9 cellular contexts compared by ENCODE assay signal in genomic region chr1:156602557-156602993, GRCh38. TPM values are rescaled to one million over a fixed set of nuclear protein-coding genes. Genes with fewer than 3 reads are reported as not detected.
DNase-seq lines count a peak whose midpoint lies in the region; ATAC-seq lines count a peak whose summit lies in the region.
"Had no signal": no experiment of that assay in that cellular context is flagged by ENCODE, and none has a peak within 500 bp of the region (broad histone marks: within the 10 kb centered on the region; RNA-seq: fewer than 3 reads in every experiment).

No MANE protein-coding gene starts in this region.

- DNase-seq in activated T-cell treated with anti-CD3 and anti-CD28 coated beads, Interleukin-2, amount 50 U/mL, for 24 hours = no peak
- no peak for DNase-seq in activated T-cell treated with anti-CD3 and anti-CD28 coated beads, Interleukin-2, amount 50 U/mL, for 1 hour
- DNase-seq in NCI-H748 treated with DMSO at 0.1 percent for 48 hours (lab: John Stamatoyannopoulos, UW) (peak; percentile 10), dermis blood vessel endothelial cell (peak; percentile 55), inferior parietal cortex (ENCODE audit: extremely low spot score) (no peak), NCI-H774 (lab: John Stamatoyannopoulos, UW) (no peak)
- peak; percentile 23 for DNase-seq in stimulated activated naive CD8-positive, alpha-beta T cell treated with anti-CD3 and anti-CD28 coated beads, Interleukin-15, Interleukin-2, amounts not matched to agents 100 U/mL and 50 U/mL, for 24 hours

- H3K27ac Mint-ChIP-seq in activated T-cell treated with anti-CD3 and anti-CD28 coated beads, Interleukin-2, amount 50 U/mL, for 24 hours = peak overlapping the region; percentile 85

- peak overlapping the region; percentile 60 for H3K4me3 Mint-ChIP-seq in activated T-cell treated with anti-CD3 and anti-CD28 coated beads, Interleukin-2, amount 50 U/mL, for 24 hours

- H3K36me3 Mint-ChIP-seq in activated T-cell treated with anti-CD3 and anti-CD28 coated beads, Interleukin-2, amount 50 U/mL, for 24 hours (ENCODE audit: low read depth) = peaks cover 41% of the 10 kb centered on the region

- ATAC-seq in stimulated activated naive CD8-positive, alpha-beta T cell treated with anti-CD3 and anti-CD28 coated beads, Interleukin-15, Interleukin-2, amounts not matched to agents 100 U/mL and 50 U/mL, for 24 hours = no peak
- ATAC-seq in GM21381 (IDR thresholded peaks at IDR 0.05; ENCODE audit: unreplicated experiment) = no peak

- no peaks in the 10 kb centered on the region for H3K9me3 Mint-ChIP-seq in activated T-cell treated with anti-CD3 and anti-CD28 coated beads, Interleukin-2, amount 50 U/mL, for 24 hours

- H3K4me1 Mint-ChIP-seq in activated T-cell treated with anti-CD3 and anti-CD28 coated beads, Interleukin-2, amount 50 U/mL, for 24 hours (ENCODE audit: low read depth) = peaks cover 42% of the 10 kb centered on the region

- no peaks in the 10 kb centered on the region for H3K27me3 Mint-ChIP-seq in activated T-cell treated with anti-CD3 and anti-CD28 coated beads, Interleukin-2, amount 50 U/mL, for 24 hours

RNA-seq across cellular contexts. Expression of gene GPATCH4, which starts 1.3 kb away (rescaled TPM):
- 16.7 and 28.2 TPM in 2 replicates for total RNA-seq in dermis blood vessel endothelial cell

RNA-seq across cellular contexts. Expression of gene NAXE, which starts 11.0 kb away (rescaled TPM):
- total RNA-seq in dermis blood vessel endothelial cell = 77.6 and 95.1 TPM in 2 replicates

RNA-seq across cellular contexts. Expression of gene HAPLN2, which starts 16.6 kb away (rescaled TPM):
- not detected in 2 replicates for total RNA-seq in dermis blood vessel endothelial cell
- total RNA-seq: SJSA1 had no signal

RNA-seq across cellular contexts. Expression of gene TTC24, which starts 23.1 kb away (rescaled TPM):
- total RNA-seq in dermis blood vessel endothelial cell = not detected in 2 replicates
- total RNA-seq: SJSA1 had no signal

RNA-seq across cellular contexts. Expression of gene IQGAP3, which starts 30.2 kb away (rescaled TPM):
- total RNA-seq in dermis blood vessel endothelial cell = 7.3 and 37.9 TPM in 2 replicates

Comparison
In these comparisons a context has a peak if more than half of its experiments do, and no peak if none do; other contexts are left out.
1. DNase-seq: peak in NCI-H748 treated with DMSO at 0.1 percent for 48 hours (single experiment), dermis blood vessel endothelial cell (single experiment) and stimulated activated naive CD8-positive, alpha-beta T cell treated with anti-CD3 and anti-CD28 coated beads, Interleukin-15, Interleukin-2, amounts not matched to agents 100 U/mL and 50 U/mL, for 24 hours (single experiment); none in activated T-cell treated with anti-CD3 and anti-CD28 coated beads, Interleukin-2, amount 50 U/mL, for 24 hours (single experiment), activated T-cell treated with anti-CD3 and anti-CD28 coated beads, Interleukin-2, amount 50 U/mL, for 1 hour (single experiment), inferior parietal cortex (single experiment) and NCI-H774 (single experiment).